ENCODE assay signal across 18 cellular contexts in genomic region chr3:193207874-193208273, GRCh38. TPM values are rescaled to one million over a fixed set of nuclear protein-coding genes. Genes with fewer than 3 reads are reported as not detected.
"Had no signal": no experiment of that assay in that cellular context is flagged by ENCODE, and none has a peak within 500 bp of the region (broad histone marks: within the 10 kb centered on the region; RNA-seq: fewer than 3 reads in every experiment).

No MANE protein-coding gene starts in this region.

- H3K9me3 ChIP-seq: colonic mucosa, esophagus muscularis mucosa, transverse colon had no signal

- H3K27ac ChIP-seq: colonic mucosa, esophagus muscularis mucosa, transverse colon had no signal

- H3K4me1 ChIP-seq: colonic mucosa, esophagus muscularis mucosa had no signal

- H3K4me3 Mint-ChIP-seq: activated CD4-positive, alpha-beta T cell treated with anti-CD3 and anti-CD28 coated beads, Interleukin-2, amount 10 ng/mL, durations not matched to agents 24 days and 14 days; activated CD8-positive, alpha-beta T cell treated with anti-CD3 and anti-CD28 coated beads, Interleukin-2, amount 10 ng/mL, durations not matched to agents 7 days and 5 days; activated naive CD8-positive, alpha-beta T cell; nephron had no signal

- ATAC-seq: activated CD8-positive, alpha-beta T cell treated with anti-CD3 and anti-CD28 coated beads, Interleukin-2, amount 10 ng/mL, durations not matched to agents 7 days and 5 days; right cardiac atrium had no signal

- H3K27ac Mint-ChIP-seq: activated CD4-positive, alpha-beta T cell treated with anti-CD3 and anti-CD28 coated beads, Interleukin-2, amount 10 ng/mL, durations not matched to agents 24 days and 14 days; activated CD8-positive, alpha-beta T cell treated with anti-CD3 and anti-CD28 coated beads, Interleukin-2, amount 10 ng/mL, durations not matched to agents 7 days and 5 days; activated naive CD8-positive, alpha-beta T cell; nephron had no signal

- H3K4me3 ChIP-seq: colonic mucosa, esophagus muscularis mucosa, transverse colon had no signal

- H3K9me3 Mint-ChIP-seq: activated CD4-positive, alpha-beta T cell treated with anti-CD3 and anti-CD28 coated beads, Interleukin-2, amount 10 ng/mL, durations not matched to agents 24 days and 14 days; nephron had no signal

- H3K27me3 ChIP-seq: colonic mucosa, esophagus muscularis mucosa, transverse colon had no signal

- H3K4me1 Mint-ChIP-seq: activated CD4-positive, alpha-beta T cell treated with anti-CD3 and anti-CD28 coated beads, Interleukin-2, amount 10 ng/mL, durations not matched to agents 24 days and 14 days; nephron had no signal

- H3K36me3 ChIP-seq: colonic mucosa, esophagus muscularis mucosa, transverse colon had no signal

- DNase-seq: activated CD4-positive, alpha-beta T cell treated with anti-CD3 and anti-CD28 coated beads, Interleukin-2, amount 10 ng/mL, durations not matched to agents 24 days and 14 days; activated CD4-positive, CD25-positive, alpha-beta regulatory T cell; activated CD8-positive, alpha-beta memory T cell treated with anti-CD3 and anti-CD28 coated beads, Interleukin-2, amount 50 U/mL, for 4 hours; activated CD8-positive, alpha-beta T cell treated with anti-CD3 and anti-CD28 coated beads, Interleukin-2, amount 10 ng/mL, durations not matched to agents 7 days and 5 days; activated gamma-delta T cell treated with Interleukin-2 at 50 U/mL for 16 hours; activated T-cell treated with anti-CD3 and anti-CD28 coated beads, Interleukin-2, amount 50 U/mL, for 48 hours; amniotic stem cell; caudate nucleus; colonic mucosa; kidney glomerular epithelial cell; nucleus accumbens; right cardiac atrium; stimulated activated CD4-positive, alpha-beta T cell treated with anti-CD3 and anti-CD28 coated beads, Interleukin-4, amount 100 ng/mL, for 24 hours; stimulated activated naive CD4-positive, alpha-beta T cell; transverse colon had no signal

RNA-seq across cellular contexts. Expression of gene PLAAT1, which starts 33.1 kb away (rescaled TPM):
- total RNA-seq: activated CD4-positive, alpha-beta T cell treated with anti-CD3 and anti-CD28 coated beads, Interleukin-2, amount 10 ng/mL, durations not matched to agents 24 days and 14 days; activated CD8-positive, alpha-beta T cell treated with anti-CD3 and anti-CD28 coated beads, Interleukin-2, amount 10 ng/mL, durations not matched to agents 7 days and 5 days; colonic mucosa; transverse colon had no signal
